ENCODE assay signal across 1 cellular context in genomic region chr12:52074006-52074405, GRCh38.
TF ChIP-seq lines count a peak whose summit lies in the region.

No MANE protein-coding gene starts in this region.

TF ChIP-seq in K562, 482 proteins besides CTCF, POLR2A, EP300 and RAD21:
- TF ChIP-seq ZBTB33 (CRISPR knock-in tag; IDR thresholded peaks at IDR 0.05) = peak; percentile 64; the same call in 1 of the 2 replicates
- TF ChIP-seq RFX5 (IDR thresholded peaks at IDR 0.05; ENCODE audit: low read depth, low read length) = no peak
